In genomic region chr1:166920561-166921475, GRCh38 we compare ENCODE assay signal across 9 cellular contexts. TPM values are rescaled to one million over a fixed set of nuclear protein-coding genes. Genes with fewer than 3 reads are reported as not detected.
A peak's percentile ranks its signal among the peaks of the same experiment; 100 is the strongest.
DNase-seq lines count a peak whose midpoint lies in the region; ATAC-seq and TF ChIP-seq lines count a peak whose summit lies in the region.
"Had no signal": no experiment of that assay in that cellular context is flagged by ENCODE, and none has a peak within 500 bp of the region (broad histone marks: within the 10 kb centered on the region; RNA-seq: fewer than 3 reads in every experiment).

No MANE protein-coding gene starts in this region.

- no peak overlapping the region for H4K5ac ChIP-seq in H9 (ENCODE audit: insufficient read length, low read depth, low read length)

- no peak overlapping the region for H3K27ac ChIP-seq in H9 (ENCODE audit: insufficient read length, low read depth, low read length)
- H3K27ac ChIP-seq in ascending aorta, result no peak overlapping the region
- H3K27ac ChIP-seq in smooth muscle cell (ENCODE audit: low read depth), result no peak overlapping the region

- peaks cover 5% of the 10 kb centered on the region; the same call in 1 of the 2 replicates for H3K4me1 ChIP-seq in H9 (ENCODE audit: insufficient read depth, low read length)
- no peaks in the 10 kb centered on the region for H3K4me1 ChIP-seq in ascending aorta
- H3K4me1 ChIP-seq in smooth muscle cell (ENCODE audit: low read depth), result no peaks in the 10 kb centered on the region

- H3K27me3 ChIP-seq in H9 (ENCODE audit: insufficient read depth, low read length) (peaks cover 25% of the 10 kb centered on the region; the same call in 1 of the 2 replicates), ascending aorta (peaks cover 4% of the 10 kb centered on the region), smooth muscle cell (ENCODE audit: low read depth) (peaks cover 52% of the 10 kb centered on the region)

- no peaks in the 10 kb centered on the region for H3K79me2 ChIP-seq in H9 (ENCODE audit: insufficient read depth, low read length)
- H3K79me2 ChIP-seq in smooth muscle cell (ENCODE audit: low read depth), result no peaks in the 10 kb centered on the region

- TF ChIP-seq CTCF in H9 (conservative IDR thresholded peaks at IDR 0.05) (0 out of 3 replicates have a peak, but pooled peaks have one; percentile 13), ascending aorta (IDR thresholded peaks at IDR 0.05) (no peak), smooth muscle cell (IDR thresholded peaks at IDR 0.05; ENCODE audit: borderline replicate concordance, insufficient read depth, poor library complexity, severe bottlenecking) (no peak)

- H3K4me1 Mint-ChIP-seq in H9, result peaks cover 14 to 21% of the 10 kb centered on the region in 2 experiments

- H3K36me3 Mint-ChIP-seq in H9 (ENCODE audit: insufficient read depth in 1 of 3, low read depth in 3 of 3), result no peaks in the 10 kb centered on the region; a peak in 1 of 7 replicates

- no peak overlapping the region for H3T11ph ChIP-seq in H9 (ENCODE audit: low read length)

- ATAC-seq in HG03432 (IDR thresholded peaks at IDR 0.05; ENCODE audit: unreplicated experiment) (no peak), HG03045 (IDR thresholded peaks at IDR 0.05; ENCODE audit: unreplicated experiment) (no peak), GM18873 (IDR thresholded peaks at IDR 0.05; ENCODE audit: low FRiP score, unreplicated experiment) (no peak)

- no peak overlapping the region for H3K23ac ChIP-seq in H9 (ENCODE audit: insufficient read length, low read depth, low read length)

- no peaks in the 10 kb centered on the region for H3K79me1 ChIP-seq in H9 (ENCODE audit: insufficient read depth, low read depth, low read length, poor library complexity, severe bottlenecking)

- no peak overlapping the region for H3K18ac ChIP-seq in H9 (ENCODE audit: insufficient read length, low read depth, low read length)

- peak overlapping the region; percentile 1; the same call in 1 of the 2 replicates for H3K14ac ChIP-seq in H9 (ENCODE audit: insufficient read depth, low read length)

- H3K36me3 ChIP-seq in ascending aorta, result no peaks in the 10 kb centered on the region
- H3K36me3 ChIP-seq in smooth muscle cell (ENCODE audit: low read depth), result no peaks in the 10 kb centered on the region

- H3K23me2 ChIP-seq in H9 (ENCODE audit: insufficient read length, low read depth, low read length, poor library complexity, severe bottlenecking), result peaks cover 4% of the 10 kb centered on the region

- H3K9me3 ChIP-seq in H9 (ENCODE audit: control insufficient read depth, low read depth, low read length), result no peaks in the 10 kb centered on the region
- no peaks in the 10 kb centered on the region for H3K9me3 ChIP-seq in ascending aorta
- H3K9me3 ChIP-seq in smooth muscle cell (replicated peaks; ENCODE audit: low read depth), result no peaks in the 10 kb centered on the region

- H3K4me2 ChIP-seq in H9 (ENCODE audit: insufficient read depth, insufficient read length, low read length) (peak overlapping the region; percentile 42), smooth muscle cell (peak overlapping the region; percentile 93)

- no peak overlapping the region for H2BK20ac ChIP-seq in H9 (ENCODE audit: low read depth, low read length, poor library complexity, severe bottlenecking)

- no peak overlapping the region for H4K91ac ChIP-seq in H9 (ENCODE audit: insufficient read length, low read depth, low read length)

- H2BK120ac ChIP-seq in H9 (ENCODE audit: low read depth, low read length, poor library complexity, severe bottlenecking), result no peak overlapping the region

- H3K9ac ChIP-seq in H9 (ENCODE audit: extremely low read depth, insufficient read length, low read length) (no peak overlapping the region), smooth muscle cell (ENCODE audit: low read depth) (no peak overlapping the region)

- no peaks in the 10 kb centered on the region for H3F3A ChIP-seq in smooth muscle cell (ENCODE audit: low read depth)

- H2AK5ac ChIP-seq in H9 (ENCODE audit: insufficient read length, low read length), result no peak overlapping the region

- intact Hi-C loops in ascending aorta (cut with DNase I), result no loop called here

- H2AFZ ChIP-seq in H9 (ENCODE audit: low read length) (no peak overlapping the region), smooth muscle cell (ENCODE audit: low read depth) (peak overlapping the region; percentile 88)

- H2BK12ac ChIP-seq in H9 (ENCODE audit: insufficient read length, low read depth, low read length), result no peak overlapping the region

- DNase-seq in H9, result peak; percentile 71
- DNase-seq in ascending aorta (ENCODE audit: low spot score in 2 of 2), result no peak
- peak; percentile 70 for DNase-seq in iPS-NIHi7 (ENCODE audit: extremely low spot score)
- DNase-seq in smooth muscle cell (lab: John Stamatoyannopoulos, UW; ENCODE audit: unreplicated experiment), result no peak
- no peak for DNase-seq in NCI-H2171 (lab: John Stamatoyannopoulos, UW)
- DNase-seq: NCI-H1694 treated with DMSO at 0.1 percent for 48 hours had no signal

- H3K4me3 Mint-ChIP-seq in H9, result peak overlapping the region; percentile 65 to 82

- no peak overlapping the region for H3K4ac ChIP-seq in H9 (ENCODE audit: low read depth, low read length)

- H2BK15ac ChIP-seq in H9 (ENCODE audit: low read depth, low read length), result no peak overlapping the region

- H3K56ac ChIP-seq in H9 (ENCODE audit: insufficient read length, low read depth, low read length), result no peak overlapping the region

- H4K20me1 ChIP-seq in H9 (ENCODE audit: control insufficient read depth, insufficient read depth, insufficient read length), result no peaks in the 10 kb centered on the region
- no peaks in the 10 kb centered on the region for H4K20me1 ChIP-seq in smooth muscle cell (ENCODE audit: low read depth)

- H2BK5ac ChIP-seq in H9 (ENCODE audit: insufficient read length, low read length), result no peak overlapping the region

- no peak overlapping the region for H4K8ac ChIP-seq in H9 (replicated peaks; ENCODE audit: insufficient read length, low read depth, low read length)

- no CpG with 5 or more reads among the region's 113 CpGs for WGBS in H9 (ENCODE audit: extremely low coverage, insufficient read length, low lambda C conversion rate)
- WGBS in smooth muscle cell (ENCODE audit: low lambda C conversion rate), result 5% methylated on average over 110 of the region's 113 CpGs

- H3K27ac Mint-ChIP-seq in H9, result no peak overlapping the region

- H3K4me3 ChIP-seq in ascending aorta (peak overlapping the region; percentile 35 to 64), smooth muscle cell (peak overlapping the region; percentile 56)

- peaks cover 63% of the 10 kb centered on the region for H3K27me3 Mint-ChIP-seq in H9 (ENCODE audit: low read depth)

- no peaks in the 10 kb centered on the region for H3K9me3 Mint-ChIP-seq in H9

RNA-seq across cellular contexts. Expression of gene TADA1, which starts 44.8 kb away (rescaled TPM):
- total RNA-seq in H9 (2021) (19.5 and 20.7 TPM in 2 replicates), ascending aorta (12.8 TPM), smooth muscle cell (16.3 and 20.8 TPM in 2 replicates)
- polyA plus RNA-seq in smooth muscle cell, result 9.1 and 12.2 TPM in 2 replicates

RNA-seq across cellular contexts. Expression of gene ILDR2, which starts 54.5 kb away (rescaled TPM):
- total RNA-seq in H9 (2021), result 1.1 and 1.7 TPM in 2 replicates
- not detected for total RNA-seq in ascending aorta
- total RNA-seq in smooth muscle cell, result 0.04 and 0.22 TPM in 2 replicates
- 0.07 TPM in 1 of 2 replicates, not detected in the other for polyA plus RNA-seq in smooth muscle cell

Comparison
In these comparisons a context has a peak if more than half of its experiments do, and no peak if none do; other contexts are left out.
1. DNase-seq: peak in H9 (single experiment) and iPS-NIHi7 (single experiment); none in ascending aorta (0 of 2), smooth muscle cell (single experiment) and NCI-H2171 (single experiment).